38 cellular contexts compared by ENCODE assay signal in genomic region chr20:1694672-1695071, GRCh38. TPM values are rescaled to one million over a fixed set of nuclear protein-coding genes. Genes with fewer than 3 reads are reported as not detected.
"Had no signal": no experiment of that assay in that cellular context is flagged by ENCODE, and none has a peak within 500 bp of the region (broad histone marks: within the 10 kb centered on the region; RNA-seq: fewer than 3 reads in every experiment).

No MANE protein-coding gene starts in this region.

- H3K9me3 ChIP-seq: adrenal gland, body of pancreas, breast epithelium had no signal

- H3K27ac Mint-ChIP-seq: activated CD4-positive, alpha-beta memory T cell treated with anti-CD3 and anti-CD28 coated beads, Interleukin-2, amount 10 ng/mL, durations not matched to agents 7 days and 5 days; activated CD4-positive, alpha-beta T cell treated with anti-CD3 and anti-CD28 coated beads for 36 hours; activated CD4-positive, alpha-beta T cell treated with anti-CD3 and anti-CD28 coated beads, Interleukin-2, amount 10 ng/mL, durations not matched to agents 7 days and 5 days; activated CD8-positive, alpha-beta memory T cell treated with anti-CD3 and anti-CD28 coated beads, Interleukin-2, amount 10 ng/mL, durations not matched to agents 7 days and 5 days; activated naive CD4-positive, alpha-beta T cell treated with anti-CD3 and anti-CD28 coated beads for 36 hours; activated naive CD4-positive, alpha-beta T cell treated with anti-CD3 and anti-CD28 coated beads, Interleukin-2, amount 50 U/mL, for 72 hours; activated naive CD8-positive, alpha-beta T cell treated with anti-CD3 and anti-CD28 coated beads for 36 hours; activated T-cell treated with anti-CD3 and anti-CD28 coated beads, Interleukin-2, amount 50 U/mL, for 24 hours; T-helper 1 cell treated with Interleukin-12 subunit alpha and Interleukin-12 subunit beta and Interleukin-4 antibody, amounts not matched to agents 30 μg/mL and 1 μg/mL, for 36 hours; T-helper 2 cell treated with Interferon-gamma antibody and Interleukin-4, amounts not matched to agents 5 μg/mL and 100 μg/mL, for 36 hours; WTC11 had no signal

- ATAC-seq: activated CD4-positive, alpha-beta T cell treated with anti-CD3 and anti-CD28 coated beads for 36 hours; activated CD4-positive, CD25-positive, alpha-beta regulatory T cell treated with anti-CD3 and anti-CD28 coated beads, Interleukin-2, amount 50 U/mL, for 24 hours; activated CD8-positive, alpha-beta memory T cell treated with anti-CD3 and anti-CD28 coated beads, Interleukin-2, amount 10 ng/mL, durations not matched to agents 7 days and 5 days; activated CD8-positive, alpha-beta T cell treated with anti-CD3 and anti-CD28 coated beads, Interleukin-2, amount 10 ng/mL, durations not matched to agents 7 days and 5 days; activated naive CD4-positive, alpha-beta T cell treated with anti-CD3 and anti-CD28 coated beads, Interleukin-2, amount 50 U/mL, for 72 hours; body of pancreas; WTC11 had no signal

- H3K27me3 ChIP-seq: adrenal gland, body of pancreas, brain microvascular endothelial cell, breast epithelium had no signal

- H3K36me3 ChIP-seq: adrenal gland, brain microvascular endothelial cell, breast epithelium had no signal

- H3K4me1 ChIP-seq: adrenal gland, body of pancreas, breast epithelium had no signal

- DNase-seq: activated CD4-positive, alpha-beta memory T cell treated with anti-CD3 and anti-CD28 coated beads, Interleukin-2, amount 10 ng/mL, durations not matched to agents 7 days and 5 days; activated CD4-positive, alpha-beta T cell treated with anti-CD3 and anti-CD28 coated beads for 1 hour; activated CD4-positive, alpha-beta T cell treated with anti-CD3 and anti-CD28 coated beads for 36 hours; activated CD4-positive, alpha-beta T cell treated with anti-CD3 and anti-CD28 coated beads for 48 hours; activated CD4-positive, alpha-beta T cell treated with anti-CD3 and anti-CD28 coated beads, Interleukin-2, amount 10 ng/mL, durations not matched to agents 7 days and 5 days; activated CD4-positive, alpha-beta T cell treated with anti-CD3 and anti-CD28 coated beads, Interleukin-2, amount 50 U/mL, for 48 hours; activated CD4-positive, CD25-positive, alpha-beta regulatory T cell; activated CD8-positive, alpha-beta memory T cell treated with anti-CD3 and anti-CD28 coated beads for 24 hours; activated CD8-positive, alpha-beta memory T cell treated with anti-CD3 and anti-CD28 coated beads, Interleukin-2, amount 10 ng/mL, durations not matched to agents 7 days and 5 days; activated CD8-positive, alpha-beta memory T cell treated with anti-CD3 and anti-CD28 coated beads, Interleukin-2, amount 50 U/mL, for 48 hours; activated CD8-positive, alpha-beta T cell treated with anti-CD3 and anti-CD28 coated beads, Interleukin-2, amount 10 ng/mL, durations not matched to agents 7 days and 5 days; activated effector memory CD4-positive, alpha-beta T cell treated with Interleukin-2 at 50 U/mL for 16 hours; activated gamma-delta T cell; activated naive CD4-positive, alpha-beta T cell treated with anti-CD3 and anti-CD28 coated beads for 36 hours; activated naive CD4-positive, alpha-beta T cell treated with anti-CD3 and anti-CD28 coated beads, Interleukin-2, amount 50 U/mL, for 16 hours; activated naive CD8-positive, alpha-beta T cell treated with anti-CD3 and anti-CD28 coated beads for 36 hours; activated T-cell treated with anti-CD3 and anti-CD28 coated beads, Interleukin-2, amount 50 U/mL, for 24 hours; activated T-cell treated with anti-CD3 and anti-CD28 coated beads, Interleukin-2, amount 50 U/mL, for 48 hours; adrenal gland; amniotic stem cell; aorta; body of pancreas; brain microvascular endothelial cell; central memory CD4-positive, alpha-beta T cell; SW 1271; T-helper 1 cell; T-helper 2 cell; T-helper 9 cell had no signal

- H3K4me3 Mint-ChIP-seq: activated CD4-positive, alpha-beta memory T cell treated with anti-CD3 and anti-CD28 coated beads, Interleukin-2, amount 10 ng/mL, durations not matched to agents 7 days and 5 days; activated CD4-positive, alpha-beta T cell treated with anti-CD3 and anti-CD28 coated beads for 36 hours; activated CD4-positive, alpha-beta T cell treated with anti-CD3 and anti-CD28 coated beads, Interleukin-2, amount 10 ng/mL, durations not matched to agents 7 days and 5 days; activated CD8-positive, alpha-beta memory T cell treated with anti-CD3 and anti-CD28 coated beads, Interleukin-2, amount 10 ng/mL, durations not matched to agents 7 days and 5 days; activated CD8-positive, alpha-beta T cell treated with anti-CD3 and anti-CD28 coated beads, Interleukin-2, amount 10 ng/mL, durations not matched to agents 7 days and 5 days; activated naive CD4-positive, alpha-beta T cell treated with anti-CD3 and anti-CD28 coated beads for 36 hours; activated naive CD8-positive, alpha-beta T cell treated with anti-CD3 and anti-CD28 coated beads for 36 hours; activated T-cell treated with anti-CD3 and anti-CD28 coated beads, Interleukin-2, amount 50 U/mL, for 24 hours; T-helper 1 cell treated with Interleukin-12 subunit alpha and Interleukin-12 subunit beta and Interleukin-4 antibody, amounts not matched to agents 30 μg/mL and 1 μg/mL, for 36 hours; T-helper 2 cell treated with Interferon-gamma antibody and Interleukin-4, amounts not matched to agents 5 μg/mL and 100 μg/mL, for 36 hours; WTC11 had no signal

- H3K4me3 ChIP-seq: adrenal gland, body of pancreas, breast epithelium had no signal

- H3K27ac ChIP-seq: adrenal gland, body of pancreas, brain microvascular endothelial cell, breast epithelium, VCaP had no signal

- H3K27me3 Mint-ChIP-seq: activated CD4-positive, alpha-beta T cell treated with anti-CD3 and anti-CD28 coated beads for 36 hours; activated CD4-positive, alpha-beta T cell treated with anti-CD3 and anti-CD28 coated beads, Interleukin-2, amount 10 ng/mL, durations not matched to agents 7 days and 5 days; activated naive CD8-positive, alpha-beta T cell treated with anti-CD3 and anti-CD28 coated beads for 36 hours; activated T-cell treated with anti-CD3 and anti-CD28 coated beads, Interleukin-2, amount 50 U/mL, for 24 hours had no signal

RNA-seq across cellular contexts. Expression of gene SIRPG, which starts 37.1 kb away (rescaled TPM):
- total RNA-seq: astrocyte, body of pancreas, breast epithelium, cardiac septum, cerebellum, WTC11 had no signal
- polyA plus RNA-seq: aorta had no signal
